ENCODE assay signal across 20 cellular contexts in the genomic region with DNA sequence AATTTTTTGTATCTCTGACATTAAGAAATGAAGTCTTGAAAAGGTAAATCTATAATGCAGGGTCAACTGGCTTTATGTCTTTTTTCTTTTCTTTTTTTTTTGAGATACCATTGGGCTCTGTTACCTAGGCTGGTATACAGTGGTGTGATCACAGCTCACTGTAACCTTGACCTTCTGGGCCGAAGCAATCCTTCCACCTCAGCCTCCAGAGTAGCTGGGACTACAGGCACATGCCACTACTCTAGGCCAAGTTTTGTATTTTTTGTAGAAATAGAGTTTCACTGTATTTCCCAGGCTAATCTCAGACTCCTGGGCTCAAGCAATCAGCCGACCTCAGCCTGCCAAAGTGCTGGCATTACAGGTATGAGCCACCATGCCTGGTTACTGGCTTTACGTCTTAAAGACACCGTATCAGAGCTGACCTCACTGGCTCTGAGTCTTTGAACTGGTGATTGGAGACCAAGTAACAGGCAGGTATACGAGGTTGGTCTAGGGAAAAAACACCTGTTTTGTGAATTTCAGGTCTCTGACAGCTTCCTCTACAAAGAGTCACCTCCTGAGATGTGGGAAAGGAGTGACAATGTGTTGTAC.
"Had no signal": no experiment of that assay in that cellular context is flagged by ENCODE, and none has a peak within 500 bp of the region (broad histone marks: within the 10 kb centered on the region; RNA-seq: fewer than 3 reads in every experiment).

No MANE protein-coding gene starts in this region.

- H3K36me3 ChIP-seq: heart left ventricle, neural progenitor cell, ovary, stomach, thyroid gland had no signal

- H3K36me3 Mint-ChIP-seq: neural progenitor cell; stimulated activated effector memory CD8-positive, alpha-beta T cell treated with anti-CD3 and anti-CD28 coated beads, Interleukin-12 subunit alpha, Interleukin-12 subunit beta, amount 100 ng/mL, for 72 hours; type B pancreatic cell had no signal

- H3K9me3 ChIP-seq: ovary, thyroid gland had no signal

- H3K27ac Mint-ChIP-seq: immature natural killer cell; mesothelial cell of epicardium; naive thymus-derived CD4-positive, alpha-beta T cell; neural progenitor cell; stimulated activated effector memory CD8-positive, alpha-beta T cell treated with anti-CD3 and anti-CD28 coated beads, Interleukin-12 subunit alpha, Interleukin-12 subunit beta, amount 100 ng/mL, for 72 hours; type B pancreatic cell had no signal

- H3K4me1 Mint-ChIP-seq: immature natural killer cell; mesothelial cell of epicardium; naive thymus-derived CD4-positive, alpha-beta T cell; nephron; neural progenitor cell; stimulated activated effector memory CD8-positive, alpha-beta T cell treated with anti-CD3 and anti-CD28 coated beads, Interleukin-12 subunit alpha, Interleukin-12 subunit beta, amount 100 ng/mL, for 72 hours had no signal

- ATAC-seq: heart left ventricle; naive thymus-derived CD4-positive, alpha-beta T cell; sciatic nerve; stimulated activated effector memory CD8-positive, alpha-beta T cell treated with anti-CD3 and anti-CD28 coated beads, Interleukin-12 subunit alpha, Interleukin-12 subunit beta, amount 100 ng/mL, for 72 hours had no signal

- H3K4me3 ChIP-seq: heart left ventricle, neural progenitor cell, ovary, stomach, thyroid gland had no signal

- H3K9ac ChIP-seq: neural progenitor cell had no signal

- H3K4me1 ChIP-seq: heart left ventricle, neural progenitor cell, stomach, thyroid gland had no signal

- H3K27me3 ChIP-seq: heart left ventricle, neural progenitor cell, ovary, stomach, thyroid gland had no signal

- FAIRE-seq: frontal cortex had no signal

- H2AFZ ChIP-seq: neural progenitor cell had no signal

- DNase-seq: cortex of kidney; heart left ventricle; hippocampal formation; immature natural killer cell; islet precursor cell; mesenchymal stem cell; naive thymus-derived CD4-positive, alpha-beta T cell; ovary; stimulated activated CD4-positive, alpha-beta T cell treated with anti-CD3 and anti-CD28 coated beads, Interleukin-2, amount 100 ng/mL, for 24 hours; stimulated activated CD4-positive, alpha-beta T cell treated with anti-CD3 and anti-CD28 coated beads, Interleukin-4, amount 100 ng/mL, for 24 hours; stimulated activated naive CD4-positive, alpha-beta T cell treated with Interleukin-2 at 50 U/mL for 16 hours; stomach; thyroid gland had no signal

- H3K4me3 Mint-ChIP-seq: immature natural killer cell; mesothelial cell of epicardium; naive thymus-derived CD4-positive, alpha-beta T cell; nephron; neural progenitor cell; stimulated activated effector memory CD8-positive, alpha-beta T cell treated with anti-CD3 and anti-CD28 coated beads, Interleukin-12 subunit alpha, Interleukin-12 subunit beta, amount 100 ng/mL, for 72 hours; type B pancreatic cell had no signal

- H3K4me2 ChIP-seq: neural progenitor cell had no signal

- H3K27ac ChIP-seq: heart left ventricle, neural progenitor cell, ovary, stomach, thyroid gland had no signal
